Comparison of ENCODE assay signal across 31 cellular contexts in genomic region chr11:74175923-74176322, GRCh38.
"Had no signal": no experiment of that assay in that cellular context is flagged by ENCODE, and none has a peak within 500 bp of the region (broad histone marks: within the 10 kb centered on the region; RNA-seq: fewer than 3 reads in every experiment).

No MANE protein-coding gene starts in this region.

- DNase-seq: activated CD4-positive, alpha-beta memory T cell treated with anti-CD3 and anti-CD28 coated beads, Interleukin-2, amount 10 ng/mL, durations not matched to agents 7 days and 5 days; activated CD4-positive, alpha-beta T cell treated with anti-CD3 and anti-CD28 coated beads for 1 hour; activated CD4-positive, alpha-beta T cell treated with anti-CD3 and anti-CD28 coated beads for 4 hours; activated CD4-positive, alpha-beta T cell treated with anti-CD3 and anti-CD28 coated beads, Interleukin-2, amount 10 ng/mL, durations not matched to agents 7 days and 5 days; activated CD4-positive, alpha-beta T cell treated with anti-CD3 and anti-CD28 coated beads, Interleukin-2, amount 50 U/mL, for 4 hours; activated CD8-positive, alpha-beta memory T cell treated with anti-CD3 and anti-CD28 coated beads, Interleukin-2, amount 50 U/mL, for 48 hours; activated effector memory CD4-positive, alpha-beta T cell treated with Interleukin-2 at 50 U/mL for 16 hours; activated gamma-delta T cell treated with Interleukin-2 at 50 U/mL for 16 hours; activated naive CD4-positive, alpha-beta T cell treated with anti-CD3 and anti-CD28 coated beads, Interleukin-2, amount 50 U/mL, for 16 hours; activated naive CD4-positive, alpha-beta T cell treated with Interleukin-2 at 50 U/mL for 16 hours; activated T-cell treated with anti-CD3 and anti-CD28 coated beads for 4 hours; activated T-cell treated with anti-CD3 and anti-CD28 coated beads, Interleukin-2, amount 50 U/mL, for 4 hours; amniotic stem cell; anterior cingulate cortex; brain microvascular endothelial cell; cortex of kidney; dermis blood vessel endothelial cell; effector CD4-positive, alpha-beta T cell; effector memory CD8-positive, alpha-beta T cell; esophagus squamous epithelium; foreskin melanocyte; heart right ventricle; hippocampal formation; T-helper 2 cell had no signal

- ATAC-seq: activated T-cell treated with anti-CD3 and anti-CD28 coated beads, Interleukin-2, amount 50 U/mL, for 4 hours; activated T-helper 17 cell treated with anti-CD3 and anti-CD28 coated beads, Interleukin-2, amount 50 U/mL, for 72 hours; effector memory CD8-positive, alpha-beta T cell; gastroesophageal sphincter; heart right ventricle; WTC11 had no signal

- FAIRE-seq: astrocyte, bronchial epithelial cell, colon, TTC549 had no signal
